32 cellular contexts compared by ENCODE assay signal in genomic region chr20:45367126-45367525, GRCh38. TPM values are rescaled to one million over a fixed set of nuclear protein-coding genes. Genes with fewer than 3 reads are reported as not detected.
DNase-seq lines count a peak whose midpoint lies in the region; ATAC-seq and TF ChIP-seq lines count a peak whose summit lies in the region.
"Had no signal": no experiment of that assay in that cellular context is flagged by ENCODE, and none has a peak within 500 bp of the region (broad histone marks: within the 10 kb centered on the region; RNA-seq: fewer than 3 reads in every experiment).

No MANE protein-coding gene starts in this region.

- peaks cover 30% of the 10 kb centered on the region for H3K36me3 ChIP-seq in CD4-positive, alpha-beta memory T cell (ENCODE audit: insufficient read depth, low read length)
- H3K36me3 ChIP-seq in neutrophil (peaks cover 30% of the 10 kb centered on the region), testis (ENCODE audit: low read depth, missing control alignments) (no peaks in the 10 kb centered on the region)

- POLR2A ChIA-PET in CD4-positive, alpha-beta memory T cell (lab: Charles Lee; ENCODE audit: partially characterized antibody) = interaction anchor here (11.0 kb wide), 1 partner anchor 51 kb away, joined by 121 read pairs; the partner anchor contains the start of gene PIGT

- intact Hi-C loops in CD4-positive, alpha-beta memory T cell (cut with micrococcal nuclease) = no loop called here
- intact Hi-C loops in testis (cut with DNase I; ENCODE audit: low total_unique reads) = no loop called here

- H3K4me1 ChIP-seq in CD4-positive, alpha-beta memory T cell (ENCODE audit: insufficient read depth, low read length) = peaks cover 52% of the 10 kb centered on the region
- H3K4me1 ChIP-seq in neutrophil (ENCODE audit: control insufficient read depth in 1 of 2, insufficient read depth in 1 of 2, low read depth in 1 of 2, low read length in 1 of 2) (peaks cover 38 to 41% of the 10 kb centered on the region in 2 experiments), testis (peaks cover 6% of the 10 kb centered on the region)

- TF ChIP-seq POLR2A in testis (IDR thresholded peaks at IDR 0.05) = no peak

- no peak for ATAC-seq in GM21529 (IDR thresholded peaks at IDR 0.05; ENCODE audit: unreplicated experiment)
- ATAC-seq: pancreas had no signal

- DNase-seq in CD4-positive, alpha-beta memory T cell = no peak
- no peak for DNase-seq in caudate nucleus (lab: John Stamatoyannopoulos, UW)
- no peak for DNase-seq in effector CD4-positive, alpha-beta T cell
- no peak for DNase-seq in testis
- DNase-seq: activated CD4-positive, alpha-beta T cell treated with anti-CD3 and anti-CD28 coated beads, Interleukin-2, amount 10 ng/mL, durations not matched to agents 7 days and 5 days; activated CD8-positive, alpha-beta memory T cell treated with anti-CD3 and anti-CD28 coated beads, Interleukin-2, amount 50 U/mL, for 4 hours; activated effector memory CD4-positive, alpha-beta T cell treated with Interleukin-2 at 50 U/mL for 16 hours; amniotic stem cell; CD4-positive, alpha-beta T cell; endodermal cell; esophagus squamous epithelium; GDM1; GOT3; NCI-H1092; NCI-H187 treated with DMSO at 0.1 percent for 48 hours; NCI-H526 treated with DMSO at 0.1 percent for 48 hours; pancreas; RPMI8226; SK-N-SH; spleen; stimulated activated CD4-positive, alpha-beta T cell treated with anti-CD3 and anti-CD28 coated beads, Interleukin-2, amount 100 ng/mL, for 48 hours; stimulated activated naive CD4-positive, alpha-beta T cell treated with Interleukin-2 at 50 U/mL for 16 hours had no signal

- H3K36me3 Mint-ChIP-seq in CD4-positive, alpha-beta memory T cell = peaks cover 22 to 49% of the 10 kb centered on the region in 2 donors
- peaks cover 3% of the 10 kb centered on the region for H3K36me3 Mint-ChIP-seq in IgD-negative memory B cell

- H3K27ac ChIP-seq in CD4-positive, alpha-beta memory T cell (ENCODE audit: low read depth, low read length) = no peak overlapping the region
- H3K27ac ChIP-seq in caudate nucleus (ENCODE audit: low read depth, low read length) (peak overlapping the region; percentile 24), neutrophil (peak overlapping the region; percentile 81), testis (no peak overlapping the region)
- H3K27ac ChIP-seq: breast epithelium, coronary artery, pancreas, VCaP had no signal

- peak overlapping the region in 1 of 8 donors; percentile 10 for H3K4me3 Mint-ChIP-seq in CD4-positive, alpha-beta memory T cell
- peak overlapping the region in 3 of 4 donors; percentile 6 to 85 (median 9) for H3K4me3 Mint-ChIP-seq in IgD-negative memory B cell
- H3K4me3 Mint-ChIP-seq: endodermal cell, nephron had no signal

- no peaks in the 10 kb centered on the region for H3K27me3 Mint-ChIP-seq in CD4-positive, alpha-beta memory T cell
- H3K27me3 Mint-ChIP-seq in IgD-negative memory B cell = peaks cover 7% of the 10 kb centered on the region
- H3K27me3 Mint-ChIP-seq: activated CD4-positive, alpha-beta T cell treated with anti-CD3 and anti-CD28 coated beads, Interleukin-2, amount 10 ng/mL, durations not matched to agents 7 days and 5 days; CD4-positive, alpha-beta T cell had no signal

- H3K9me3 ChIP-seq in CD4-positive, alpha-beta memory T cell (ENCODE audit: control insufficient read depth in 1 of 2, low read length in 2 of 2) = no peaks in the 10 kb centered on the region
- H3K9me3 ChIP-seq in neutrophil (no peaks in the 10 kb centered on the region), testis (no peaks in the 10 kb centered on the region)
- H3K9me3 ChIP-seq: breast epithelium, esophagus squamous epithelium, pancreas, SK-N-SH, spleen had no signal

- H3K4me1 Mint-ChIP-seq in CD4-positive, alpha-beta memory T cell = peaks cover 38 to 81% (median 65%) of the 10 kb centered on the region in 4 donors
- H3K4me1 Mint-ChIP-seq in IgD-negative memory B cell = peaks cover 29 to 59% (median 40%) of the 10 kb centered on the region in 3 donors

- H3K9me3 Mint-ChIP-seq in CD4-positive, alpha-beta memory T cell = peaks cover 0 to 1% (median 0%) of the 10 kb centered on the region in 8 donors
- no peaks in the 10 kb centered on the region for H3K9me3 Mint-ChIP-seq in IgD-negative memory B cell
- H3K9me3 Mint-ChIP-seq: activated CD4-positive, alpha-beta T cell treated with anti-CD3 and anti-CD28 coated beads, Interleukin-2, amount 10 ng/mL, durations not matched to agents 7 days and 5 days; CD4-positive, alpha-beta T cell; endodermal cell; nephron; T-helper 2 cell treated with Interferon-gamma antibody and Interleukin-4, amounts not matched to agents 5 μg/mL and 100 μg/mL, for 36 hours had no signal

- no peaks in the 10 kb centered on the region for H3K27me3 ChIP-seq in CD4-positive, alpha-beta memory T cell (ENCODE audit: insufficient read depth, low read length)
- H3K27me3 ChIP-seq in neutrophil = no peaks in the 10 kb centered on the region
- no peaks in the 10 kb centered on the region for H3K27me3 ChIP-seq in testis
- H3K27me3 ChIP-seq: breast epithelium, esophagus squamous epithelium, pancreas, spleen had no signal

- CTCF ChIA-PET in CD4-positive, alpha-beta memory T cell (lab: Charles Lee; ENCODE audit: partially characterized antibody) = interaction anchor here (20.6 kb wide), 1 partner anchor 69 kb away, joined by 543 read pairs; no protein-coding TSS in a partner anchor

- peak overlapping the region in 4 of 7 donors; percentile 25 to 92 (median 64) for H3K27ac Mint-ChIP-seq in CD4-positive, alpha-beta memory T cell
- peak overlapping the region in 2 of 3 donors; percentile 34 to 75 for H3K27ac Mint-ChIP-seq in IgD-negative memory B cell
- H3K27ac Mint-ChIP-seq: activated CD4-positive, alpha-beta T cell treated with anti-CD3 and anti-CD28 coated beads, Interleukin-2, amount 10 ng/mL, durations not matched to agents 7 days and 5 days; endodermal cell had no signal

- no peak overlapping the region for H3K4me3 ChIP-seq in CD4-positive, alpha-beta memory T cell (ENCODE audit: low read length in 2 of 2)
- H3K4me3 ChIP-seq in neutrophil (ENCODE audit: low read depth in 1 of 2, low read length in 1 of 2) = no peak overlapping the region
- H3K4me3 ChIP-seq in testis = no peak overlapping the region
- H3K4me3 ChIP-seq: breast epithelium, coronary artery, esophagus squamous epithelium, pancreas had no signal

- TF ChIP-seq CTCF in neutrophil (IDR thresholded peaks at IDR 0.05) = no peak
- TF ChIP-seq CTCF in testis (IDR thresholded peaks at IDR 0.05) = no peak

RNA-seq across cellular contexts. Expression of gene SYS1, which starts 4.2 kb away (rescaled TPM):
- 10 to 100 TPM; 56.4 to 56.6 TPM for total RNA-seq in CD4-positive, alpha-beta memory T cell
- 10 to 100 TPM; 24.7 to 30.2 TPM for polyA plus RNA-seq in CD4-positive, alpha-beta memory T cell
- polyA plus RNA-seq in IgD-negative memory B cell (24.4 TPM), testis (ENCODE audit: insufficient read depth, low read depth, low replicate concordance) (20.0 TPM)
- total RNA-seq in testis = 10 to 100 TPM; 33.1 to 34.6 TPM

RNA-seq across cellular contexts. Expression of gene TP53TG5, which starts 11.0 kb away (rescaled TPM):
- total RNA-seq in CD4-positive, alpha-beta memory T cell = under 1 TPM in 1 of 2 experiments, not detected in 1; 0.36 TPM
- under 1 TPM; 0.11 to 0.24 TPM for polyA plus RNA-seq in CD4-positive, alpha-beta memory T cell
- polyA plus RNA-seq in IgD-negative memory B cell (not detected), testis (ENCODE audit: insufficient read depth, low read depth, low replicate concordance) (28.2 TPM)
- 10 to 100 TPM in 1 of 2 donors, 1 to 10 TPM in 1; 6.4 to 12.3 TPM for total RNA-seq in testis
- total RNA-seq: activated CD4-positive, alpha-beta T cell treated with anti-CD3 and anti-CD28 coated beads, Interleukin-2, amount 10 ng/mL, durations not matched to agents 7 days and 5 days; esophagus squamous epithelium; frontal cortex; LHCN-M2 had no signal
- polyA plus RNA-seq: pancreas, SK-N-SH had no signal

RNA-seq across cellular contexts. Expression of gene SDC4, which starts 18.9 kb away (rescaled TPM):
- 1 to 10 TPM; 3.8 to 3.9 TPM for total RNA-seq in CD4-positive, alpha-beta memory T cell
- polyA plus RNA-seq in CD4-positive, alpha-beta memory T cell = 1 to 10 TPM; 1.2 to 2.3 TPM
- not detected for polyA plus RNA-seq in IgD-negative memory B cell
- total RNA-seq in testis = 100 to 1,000 TPM; 191 to 234 TPM
- 124 TPM for polyA plus RNA-seq in testis (ENCODE audit: insufficient read depth, low read depth, low replicate concordance)

RNA-seq across cellular contexts. Expression of gene DBNDD2, which starts 41.0 kb away (rescaled TPM):
- total RNA-seq in CD4-positive, alpha-beta memory T cell = 10 to 100 TPM; 17.8 to 18.4 TPM
- 10 to 100 TPM; 12.9 to 15.4 TPM for polyA plus RNA-seq in CD4-positive, alpha-beta memory T cell
- polyA plus RNA-seq in IgD-negative memory B cell = not detected
- total RNA-seq in testis = 10 to 100 TPM in 1 of 2 donors, 1 to 10 TPM in 1; 7.9 to 10.0 TPM
- 39.3 TPM for polyA plus RNA-seq in testis (ENCODE audit: insufficient read depth, low read depth, low replicate concordance)

RNA-seq across cellular contexts. Expression of gene PIGT, which starts 48.8 kb away (rescaled TPM):
- total RNA-seq in CD4-positive, alpha-beta memory T cell = 10 to 100 TPM; 81.9 to 84.5 TPM
- 10 to 100 TPM; 85.6 to 92.2 TPM for polyA plus RNA-seq in CD4-positive, alpha-beta memory T cell
- polyA plus RNA-seq in IgD-negative memory B cell (69.3 TPM), testis (ENCODE audit: insufficient read depth, low read depth, low replicate concordance) (137 TPM)
- total RNA-seq in testis = 100 to 1,000 TPM; 115 to 140 TPM

Comparison
In these comparisons a context has a peak if more than half of its experiments do, and no peak if none do; other contexts are left out.
1. H3K27ac ChIP-seq: peak in caudate nucleus (single experiment) and neutrophil (single experiment); none in CD4-positive, alpha-beta memory T cell (single experiment) and testis (0 of 2).
2. RNA of gene TP53TG5, which starts 11.0 kb away (polyA plus RNA-seq): 28.2 TPM in testis (single experiment); 0.11 to 0.24 TPM in CD4-positive, alpha-beta memory T cell and not detected in IgD-negative memory B cell (single experiment); every median in the first group is over 10 times any median in the second.
3. RNA of gene SDC4, which starts 18.9 kb away (polyA plus RNA-seq): 124 TPM in testis (single experiment); 1.2 to 2.3 TPM in CD4-positive, alpha-beta memory T cell and not detected in IgD-negative memory B cell (single experiment); every median in the first group is over 10 times any median in the second.